ENCODE assay signal across 8 cellular contexts in the genomic region with DNA sequence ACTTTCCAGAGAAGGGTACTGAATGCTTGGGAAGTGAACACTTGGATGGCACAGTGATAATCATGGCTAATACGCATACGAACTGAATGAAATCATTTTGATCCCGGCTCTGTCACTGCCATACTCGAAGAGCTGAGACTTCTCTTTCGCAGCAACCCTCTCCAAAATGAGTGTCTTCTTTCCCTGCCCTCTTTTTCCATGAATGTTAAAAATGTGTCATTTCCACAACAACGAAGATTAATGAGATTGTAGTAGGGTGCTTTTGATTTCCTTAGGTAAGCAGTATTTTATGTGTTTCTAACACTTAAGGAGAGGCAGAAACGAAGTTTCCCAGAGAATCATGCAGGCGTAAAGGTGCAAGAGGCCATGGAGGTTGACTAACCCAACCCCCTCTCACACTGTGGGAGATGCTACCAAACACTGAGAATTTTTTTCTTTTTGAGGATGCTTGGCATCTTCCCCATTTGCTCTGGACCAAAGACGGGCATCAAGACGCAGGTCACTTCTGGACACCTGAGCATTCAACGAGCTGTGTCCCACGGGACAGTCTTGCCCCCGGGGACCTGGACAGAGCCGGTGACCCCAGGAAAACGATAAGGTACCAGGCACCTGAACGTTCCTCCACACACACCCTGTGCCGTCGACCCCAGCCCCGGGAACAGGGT. TPM values are rescaled to one million over a fixed set of nuclear protein-coding genes. Genes with fewer than 3 reads are reported as not detected.
DNase-seq lines count a peak whose midpoint lies in the region; ATAC-seq and TF ChIP-seq lines count a peak whose summit lies in the region.

No MANE protein-coding gene starts in this region.

- H3K27me3 ChIP-seq in MG63: no peaks in the 10 kb centered on the region
- H3K27me3 ChIP-seq in brain microvascular endothelial cell (replicated peaks): no peaks in the 10 kb centered on the region
- H3K27me3 ChIP-seq in lower lobe of right lung (ENCODE audit: low read depth): no peaks in the 10 kb centered on the region
- no peaks in the 10 kb centered on the region for H3K27me3 ChIP-seq in thoracic aorta (replicated peaks; ENCODE audit: insufficient read depth)

- H3K27me3 Mint-ChIP-seq in activated T-cell treated with anti-CD3 and anti-CD28 coated beads, Interleukin-2, amount 50 U/mL, for 72 hours (ENCODE audit: low read depth): peaks cover 8% of the 10 kb centered on the region

- peak; percentile 1 to 2 for ATAC-seq in activated T-cell treated with anti-CD3 and anti-CD28 coated beads, Interleukin-2, amount 50 U/mL, for 72 hours (replicated peaks in 1 of 2)
- ATAC-seq in lower lobe of right lung (no peak), thoracic aorta (ENCODE audit: insufficient number of reproducible peaks, low FRiP score, low read depth) (peak; percentile 1), HG03159 (IDR thresholded peaks at IDR 0.05; ENCODE audit: unreplicated experiment) (no peak)

- no peaks in the 10 kb centered on the region for H3K9me3 Mint-ChIP-seq in activated T-cell treated with anti-CD3 and anti-CD28 coated beads, Interleukin-2, amount 50 U/mL, for 72 hours

- H3K27ac Mint-ChIP-seq in activated T-cell treated with anti-CD3 and anti-CD28 coated beads, Interleukin-2, amount 50 U/mL, for 72 hours: peak overlapping the region; percentile 83

- peaks cover 26% of the 10 kb centered on the region for H3K4me1 Mint-ChIP-seq in activated T-cell treated with anti-CD3 and anti-CD28 coated beads, Interleukin-2, amount 50 U/mL, for 72 hours (ENCODE audit: low read depth)

- in situ Hi-C loops in brain microvascular endothelial cell (cut with HindIII; ENCODE audit: low pct_ligation_motif_present, low sequenced_read_pairs): no loop called here

- no peaks in the 10 kb centered on the region for H3K36me3 Mint-ChIP-seq in activated T-cell treated with anti-CD3 and anti-CD28 coated beads, Interleukin-2, amount 50 U/mL, for 72 hours (ENCODE audit: insufficient read depth in 2 of 2)

- no peaks in the 10 kb centered on the region for H3K9me3 ChIP-seq in MG63
- H3K9me3 ChIP-seq in lower lobe of right lung: no peaks in the 10 kb centered on the region
- H3K9me3 ChIP-seq in thoracic aorta: no peaks in the 10 kb centered on the region

- H3K4me3 ChIP-seq in MG63: peak overlapping the region; percentile 68
- peak overlapping the region; percentile 61 for H3K4me3 ChIP-seq in brain microvascular endothelial cell (ENCODE audit: low read depth, low read length)
- peak overlapping the region; percentile 76 for H3K4me3 ChIP-seq in lower lobe of right lung
- peak overlapping the region; percentile 86 for H3K4me3 ChIP-seq in thoracic aorta

- H3K27ac ChIP-seq in brain microvascular endothelial cell (no peak overlapping the region), lower lobe of right lung (peak overlapping the region; percentile 81), thoracic aorta (no peak overlapping the region)

- intact Hi-C loops in lower lobe of right lung (cut with DNase I): no loop called here

- H3K4me3 Mint-ChIP-seq in activated T-cell treated with anti-CD3 and anti-CD28 coated beads, Interleukin-2, amount 50 U/mL, for 72 hours: peak overlapping the region; percentile 83 to 89

- DNase-seq in activated T-cell treated with anti-CD3 and anti-CD28 coated beads, Interleukin-2, amount 50 U/mL, for 72 hours: peak in 1 of 2 donors; percentile 10
- DNase-seq in activated T-cell treated with anti-CD3 and anti-CD28 coated beads for 4 hours (no peak), MG63 (no peak), brain microvascular endothelial cell (no peak), lower lobe of right lung (no peak), thoracic aorta (ENCODE audit: low spot score) (no peak)
- no peak for DNase-seq in central memory CD4-positive, alpha-beta T cell

- no peak for TF ChIP-seq CTCF in brain microvascular endothelial cell (IDR thresholded peaks at IDR 0.05; ENCODE audit: low read depth, low read length, missing control alignments)
- TF ChIP-seq CTCF in lower lobe of right lung (IDR thresholded peaks at IDR 0.05): no peak
- TF ChIP-seq CTCF in thoracic aorta (IDR thresholded peaks at IDR 0.05): no peak

- H3K36me3 ChIP-seq in MG63: no peaks in the 10 kb centered on the region; the same call in 1 of the 2 replicates
- H3K36me3 ChIP-seq in brain microvascular endothelial cell (replicated peaks): no peaks in the 10 kb centered on the region
- peaks cover under 1% of the 10 kb centered on the region for H3K36me3 ChIP-seq in lower lobe of right lung
- H3K36me3 ChIP-seq in thoracic aorta: no peaks in the 10 kb centered on the region

- peaks cover 14% of the 10 kb centered on the region for H3K4me1 ChIP-seq in lower lobe of right lung
- peaks cover 0 to 3% of the 10 kb centered on the region in 2 donors for H3K4me1 ChIP-seq in thoracic aorta (ENCODE audit: control insufficient read depth in 1 of 2, low read depth in 2 of 2)

RNA-seq across cellular contexts. Expression of a gene that starts 0.8 kb away (rescaled TPM):
- total RNA-seq in activated T-cell treated with anti-CD3 and anti-CD28 coated beads, Interleukin-2, amount 50 U/mL, for 72 hours: 10 to 100 TPM; 27.5 to 27.8 TPM
- 32.0 and 40.1 TPM in 2 replicates for total RNA-seq in MG63 (2014; rRNA removed; shearing (Covaris generic); ENCODE audit: low replicate concordance)
- total RNA-seq in lower lobe of right lung (16.9 TPM), thoracic aorta (1 to 10 TPM; 8.8 to 9.5 TPM)

RNA-seq across cellular contexts. Expression of a gene that starts 18.6 kb away (rescaled TPM):
- total RNA-seq in activated T-cell treated with anti-CD3 and anti-CD28 coated beads, Interleukin-2, amount 50 U/mL, for 72 hours: not detected
- total RNA-seq in MG63 (2014; rRNA removed; shearing (Covaris generic); ENCODE audit: low replicate concordance): not detected in 2 replicates
- not detected for total RNA-seq in lower lobe of right lung
- total RNA-seq in thoracic aorta: not detected

Comparison
In these comparisons a context has a peak if more than half of its experiments do, and no peak if none do; other contexts are left out.
1. ATAC-seq: peak in activated T-cell treated with anti-CD3 and anti-CD28 coated beads, Interleukin-2, amount 50 U/mL, for 72 hours (2 of 2) and thoracic aorta (single experiment); none in lower lobe of right lung (0 of 2) and HG03159 (single experiment).
2. Peak in every context shown above with its lines, with median percentiles within 50 percentile points of each other: H3K4me3 ChIP-seq.